ENCODE assay signal across 14 cellular contexts in the genomic region with DNA sequence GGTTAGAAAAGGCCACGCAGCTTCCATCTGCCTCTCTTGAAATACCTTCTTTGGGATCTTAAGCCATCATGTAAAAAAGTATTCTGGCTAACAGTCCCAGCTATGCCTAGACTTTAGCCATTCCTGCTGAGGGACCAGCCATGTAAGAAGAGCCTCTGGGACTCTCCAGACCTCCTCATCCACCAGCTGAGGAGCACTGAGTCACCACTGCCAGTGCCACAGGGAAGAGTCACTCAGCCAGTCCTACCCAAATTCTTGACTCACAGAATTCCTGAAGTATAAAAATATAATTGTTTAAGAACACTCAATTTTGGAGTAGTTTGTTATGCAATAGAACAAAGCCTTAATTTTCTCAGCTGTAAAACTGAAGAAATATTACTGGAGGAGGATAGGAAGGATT.
DNase-seq lines count a peak whose midpoint lies in the region; ATAC-seq and TF ChIP-seq lines count a peak whose summit lies in the region.
"Had no signal": no experiment of that assay in that cellular context is flagged by ENCODE, and none has a peak within 500 bp of the region (broad histone marks: within the 10 kb centered on the region; RNA-seq: fewer than 3 reads in every experiment).

No MANE protein-coding gene starts in this region.

- POLR2A ChIA-PET in SK-N-SH (lab: Yijun Ruan, JAX), result no interaction called here

- H4K20me1 ChIP-seq in SK-N-SH (ENCODE audit: insufficient read depth) (no peaks in the 10 kb centered on the region), smooth muscle cell (ENCODE audit: low read depth) (no peaks in the 10 kb centered on the region), GM23338 (replicated peaks; ENCODE audit: insufficient read depth) (no peaks in the 10 kb centered on the region)

- no peak overlapping the region for H3K4me3 Mint-ChIP-seq in GM23338
- H3K4me3 Mint-ChIP-seq: activated naive CD8-positive, alpha-beta T cell treated with anti-CD3 and anti-CD28 coated beads, Interleukin-2, amount 10 ng/mL, durations not matched to agents 7 days and 5 days; CD8-positive, alpha-beta memory T cell; stimulated activated naive B cell treated with anti-CD40 and anti-IgM and Interleukin-4, amounts not matched to agents 10 μg/mL and 1 μg/mL and 100 μg/mL, for 72 hours had no signal

- no peaks in the 10 kb centered on the region for H3K9me3 Mint-ChIP-seq in GM23338
- H3K9me3 Mint-ChIP-seq: CD8-positive, alpha-beta memory T cell had no signal

- H3K27me3 Mint-ChIP-seq in GM23338 (ENCODE audit: insufficient read depth, low read depth, poor library complexity), result no peaks in the 10 kb centered on the region
- H3K27me3 Mint-ChIP-seq: activated naive CD8-positive, alpha-beta T cell treated with anti-CD3 and anti-CD28 coated beads, Interleukin-2, amount 10 ng/mL, durations not matched to agents 7 days and 5 days; CD8-positive, alpha-beta memory T cell; stimulated activated naive B cell treated with anti-CD40 and anti-IgM and Interleukin-4, amounts not matched to agents 10 μg/mL and 1 μg/mL and 100 μg/mL, for 72 hours had no signal

- H3K9ac ChIP-seq in SK-N-SH (peak overlapping the region; percentile 9; the same call in 1 of the 2 replicates), smooth muscle cell (ENCODE audit: low read depth) (no peak overlapping the region)

- peak overlapping the region in 1 of 2 experiments; percentile 74; a peak in 2 of 4 replicates for H3K27ac ChIP-seq in SK-N-SH (ENCODE audit: low read depth in 2 of 2, low read length in 1 of 2)
- H3K27ac ChIP-seq in smooth muscle cell (ENCODE audit: low read depth), result peak overlapping the region; percentile 89
- no peak overlapping the region for H3K27ac ChIP-seq in spleen
- no peak overlapping the region for H3K27ac ChIP-seq in GM23338 (ENCODE audit: low read depth)
- H3K27ac ChIP-seq: gastrocnemius medialis had no signal

- intact Hi-C loops in spleen (cut with DNase I; ENCODE audit: low total_unique reads), result no loop called here

- TF ChIP-seq CTCF in SK-N-SH (IDR thresholded peaks at IDR 0.05) (no peak), smooth muscle cell (IDR thresholded peaks at IDR 0.05; ENCODE audit: borderline replicate concordance, insufficient read depth, poor library complexity, severe bottlenecking) (no peak), spleen (IDR thresholded peaks at IDR 0.05 in 8 of 11, conservative IDR thresholded peaks at IDR 0.05 in 3 of 11) (no peak), GM23338 (conservative IDR thresholded peaks at IDR 0.05; ENCODE audit: low read depth in 2 of 2) (no peak)

- H2AFZ ChIP-seq in SK-N-SH (ENCODE audit: low read depth) (no peak overlapping the region), smooth muscle cell (ENCODE audit: low read depth) (no peak overlapping the region), GM23338 (no peak overlapping the region)

- H3K9me3 ChIP-seq in SK-N-SH (no peaks in the 10 kb centered on the region), smooth muscle cell (replicated peaks; ENCODE audit: low read depth) (no peaks in the 10 kb centered on the region), spleen (no peaks in the 10 kb centered on the region)
- H3K9me3 ChIP-seq: gastrocnemius medialis had no signal

- H3K79me2 ChIP-seq in SK-N-SH (ENCODE audit: insufficient read depth) (no peaks in the 10 kb centered on the region), smooth muscle cell (ENCODE audit: low read depth) (no peaks in the 10 kb centered on the region), GM23338 (replicated peaks; ENCODE audit: insufficient read depth) (no peaks in the 10 kb centered on the region)

- CTCF ChIA-PET in SK-N-SH (lab: Yijun Ruan, JAX), result interaction anchor here (0.9 kb wide), 1 partner anchor 22 kb away, joined by 3 read pairs; no protein-coding TSS in a partner anchor

- no peak for TF ChIP-seq RAD21 in SK-N-SH (IDR thresholded peaks at IDR 0.05; ENCODE audit: low read length)

- H3K4me1 Mint-ChIP-seq in GM23338, result no peaks in the 10 kb centered on the region; the same call in 2 of the 3 replicates
- H3K4me1 Mint-ChIP-seq: activated naive CD8-positive, alpha-beta T cell treated with anti-CD3 and anti-CD28 coated beads, Interleukin-2, amount 10 ng/mL, durations not matched to agents 7 days and 5 days had no signal

- TF ChIP-seq POLR2A in spleen (IDR thresholded peaks at IDR 0.05), result no peak

- peaks cover 22 to 31% of the 10 kb centered on the region in 2 experiments; a peak in 3 of 4 replicates for H3K4me1 ChIP-seq in SK-N-SH (ENCODE audit: control insufficient read depth in 1 of 2, insufficient read depth in 2 of 2, low read depth in 1 of 2, low read length in 1 of 2)
- peaks cover 9% of the 10 kb centered on the region for H3K4me1 ChIP-seq in smooth muscle cell (ENCODE audit: low read depth)
- peaks cover 0 to 6% (median 0%) of the 10 kb centered on the region in 6 donors for H3K4me1 ChIP-seq in spleen
- H3K4me1 ChIP-seq in GM23338 (ENCODE audit: insufficient read depth), result no peaks in the 10 kb centered on the region

- peaks cover 33% of the 10 kb centered on the region for H3F3A ChIP-seq in SK-N-SH (replicated peaks; ENCODE audit: insufficient read depth)
- H3F3A ChIP-seq in smooth muscle cell (ENCODE audit: low read depth), result no peaks in the 10 kb centered on the region
- no peaks in the 10 kb centered on the region for H3F3A ChIP-seq in GM23338 (replicated peaks; ENCODE audit: low read depth)

- H3K9me2 ChIP-seq in SK-N-SH (no peaks in the 10 kb centered on the region), GM23338 (ENCODE audit: insufficient read depth) (no peaks in the 10 kb centered on the region)

- WGBS in SK-N-SH (ENCODE audit: low lambda C conversion rate), result 83% methylated on average over 1 of the region's 1 CpG
- 92% methylated on average over 1 of the region's 1 CpG for WGBS in smooth muscle cell (ENCODE audit: low lambda C conversion rate)
- WGBS in spleen, 5 donors, result 95 to 100% (median 100%) methylated on average over 1 of the region's 1 CpG

- DNase-seq in GM04504 (ENCODE audit: low read depth) (peak; percentile 53), SK-N-SH (no peak), fibroblast of peridontal ligament (ENCODE audit: extremely low read depth) (peak; percentile 65), smooth muscle cell (lab: John Stamatoyannopoulos, UW; ENCODE audit: unreplicated experiment) (no peak), spleen (no peak), ureter (ENCODE audit: low spot score) (no peak), NCI-H1092 treated with DMSO at 0.1 percent for 48 hours (lab: John Stamatoyannopoulos, UW) (no peak), GM23338 (ENCODE audit: low spot score) (no peak)
- DNase-seq: activated naive CD8-positive, alpha-beta T cell treated with anti-CD3 and anti-CD28 coated beads, Interleukin-2, amount 10 ng/mL, durations not matched to agents 7 days and 5 days; CD8-positive, alpha-beta memory T cell; gastrocnemius medialis; kidney; stimulated activated CD4-positive, alpha-beta T cell treated with anti-CD3 and anti-CD28 coated beads, Interleukin-4, amount 100 ng/mL, for 24 hours; stimulated activated naive B cell treated with anti-CD40 and anti-IgM and Interleukin-4, amounts not matched to agents 10 μg/mL and 1 μg/mL and 100 μg/mL, for 72 hours had no signal

- H3K4me2 ChIP-seq in SK-N-SH (peak overlapping the region; percentile 36), smooth muscle cell (peak overlapping the region; percentile 48), GM23338 (no peak overlapping the region)

- ATAC-seq in GM23338, result no peak
- ATAC-seq: gastrocnemius medialis had no signal

- H3K36me3 ChIP-seq in SK-N-SH (replicated peaks in 1 of 2; ENCODE audit: control insufficient read depth in 1 of 2, insufficient read depth in 2 of 2, low read length in 1 of 2) (no peaks in the 10 kb centered on the region), smooth muscle cell (ENCODE audit: low read depth) (no peaks in the 10 kb centered on the region), spleen (peaks cover 0 to 9% (median 0%) of the 10 kb centered on the region in 6 donors), GM23338 (ENCODE audit: insufficient read depth) (no peaks in the 10 kb centered on the region)
- H3K36me3 ChIP-seq: gastrocnemius medialis had no signal

- H3K27me3 ChIP-seq in SK-N-SH (ENCODE audit: insufficient read depth), result no peaks in the 10 kb centered on the region
- no peaks in the 10 kb centered on the region for H3K27me3 ChIP-seq in smooth muscle cell (ENCODE audit: low read depth)
- no peaks in the 10 kb centered on the region for H3K27me3 ChIP-seq in spleen (replicated peaks in 1 of 7)
- no peaks in the 10 kb centered on the region for H3K27me3 ChIP-seq in GM23338 (ENCODE audit: insufficient read depth)
- H3K27me3 ChIP-seq: gastrocnemius medialis had no signal

- peak in 1 of 2 experiments; percentile 64; a peak in 1 of 4 replicates for TF ChIP-seq EP300 in SK-N-SH (IDR thresholded peaks at IDR 0.05; ENCODE audit: borderline replicate concordance in 1 of 2, low read depth in 1 of 2, low read length in 1 of 2)

- no peak overlapping the region for H3K27ac Mint-ChIP-seq in GM23338
- H3K27ac Mint-ChIP-seq: activated naive CD8-positive, alpha-beta T cell treated with anti-CD3 and anti-CD28 coated beads, Interleukin-2, amount 10 ng/mL, durations not matched to agents 7 days and 5 days; CD8-positive, alpha-beta memory T cell had no signal

- no peaks in the 10 kb centered on the region for H3K36me3 Mint-ChIP-seq in GM23338 (ENCODE audit: low read depth)

- H3K4me3 ChIP-seq in SK-N-SH (ENCODE audit: low read depth in 2 of 2, low read length in 1 of 2) (no peak overlapping the region), smooth muscle cell (no peak overlapping the region), spleen (no peak overlapping the region), GM23338 (no peak overlapping the region)
- H3K4me3 ChIP-seq: gastrocnemius medialis had no signal

TF ChIP-seq in SK-N-SH, 30 proteins besides CTCF, POLR2A, EP300 and RAD21 (continues in another document):
- TF ChIP-seq, protein P1, sequence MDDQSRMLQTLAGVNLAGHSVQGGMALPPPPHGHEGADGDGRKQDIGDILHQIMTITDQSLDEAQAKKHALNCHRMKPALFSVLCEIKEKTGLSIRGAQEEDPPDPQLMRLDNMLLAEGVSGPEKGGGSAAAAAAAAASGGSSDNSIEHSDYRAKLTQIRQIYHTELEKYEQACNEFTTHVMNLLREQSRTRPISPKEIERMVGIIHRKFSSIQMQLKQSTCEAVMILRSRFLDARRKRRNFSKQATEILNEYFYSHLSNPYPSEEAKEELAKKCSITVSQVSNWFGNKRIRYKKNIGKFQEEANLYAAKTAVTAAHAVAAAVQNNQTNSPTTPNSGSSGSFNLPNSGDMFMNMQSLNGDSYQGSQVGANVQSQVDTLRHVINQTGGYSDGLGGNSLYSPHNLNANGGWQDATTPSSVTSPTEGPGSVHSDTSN (IDR thresholded peaks at IDR 0.05), result peak; percentile 30; the same call in 1 of the 2 replicates

TF ChIP-seq in GM23338, 12 proteins besides CTCF, POLR2A, EP300 and RAD21 (continues in another document):
- TF ChIP-seq STAT1 (IDR thresholded peaks at IDR 0.05; ENCODE audit: unreplicated experiment), result no peak
- no peak for TF ChIP-seq NANOG (IDR thresholded peaks at IDR 0.05; ENCODE audit: borderline replicate concordance)
- no peak for TF ChIP-seq POLR2AphosphoS5 (IDR thresholded peaks at IDR 0.05; ENCODE audit: low read depth)

Comparison
In these comparisons a context has a peak if more than half of its experiments do, and no peak if none do; other contexts are left out.
1. DNase-seq: peak in GM04504 (single experiment) and fibroblast of peridontal ligament (single experiment); none in SK-N-SH (single experiment), smooth muscle cell (single experiment), spleen (single experiment), ureter (single experiment), NCI-H1092 treated with DMSO at 0.1 percent for 48 hours (single experiment) and GM23338 (single experiment).